In the genomic region with DNA sequence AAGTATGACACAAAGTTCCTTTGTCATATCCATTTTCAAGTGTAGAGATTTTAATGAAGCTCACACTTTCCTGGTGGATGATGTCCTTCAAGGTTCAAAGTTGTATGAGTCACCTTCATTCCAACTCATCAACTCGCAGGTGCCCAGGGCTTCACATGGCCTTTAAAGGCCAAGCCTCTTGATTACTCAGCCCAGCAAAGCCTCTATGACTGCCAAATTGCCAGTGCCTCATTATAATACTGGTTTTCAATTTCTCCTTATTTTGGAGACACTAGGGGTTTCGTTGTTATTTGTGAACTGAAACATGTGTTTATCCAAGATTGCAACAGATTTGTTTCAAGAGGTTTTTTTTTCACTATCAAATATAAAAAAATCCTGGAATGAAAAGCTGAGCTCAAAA, we compare ENCODE assay signal across 13 cellular contexts. TPM values are rescaled to one million over a fixed set of nuclear protein-coding genes. Genes with fewer than 3 reads are reported as not detected.
A peak's percentile ranks its signal among the peaks of the same experiment; 100 is the strongest.
DNase-seq lines count a peak whose midpoint lies in the region; ATAC-seq, FAIRE-seq and TF ChIP-seq lines count a peak whose summit lies in the region.
"Had no signal": no experiment of that assay in that cellular context is flagged by ENCODE, and none has a peak within 500 bp of the region (broad histone marks: within the 10 kb centered on the region; RNA-seq: fewer than 3 reads in every experiment).

No MANE protein-coding gene starts in this region.

- no peak overlapping the region for H2AFZ ChIP-seq in PC-9

- CTCF ChIA-PET in activated CD4-positive, alpha-beta memory T cell treated with anti-CD3 and anti-CD28 coated beads for 36 hours (lab: Charles Lee), result no interaction called here
- CTCF ChIA-PET in activated CD4-positive, alpha-beta memory T cell treated with anti-CD3 and anti-CD28 coated beads, Interleukin-2, amount 10 ng/mL, durations not matched to agents 7 days and 5 days (lab: Charles Lee), result no interaction called here
- CTCF ChIA-PET in PC-9 (lab: Charles Lee), result no interaction called here

- no peak overlapping the region for H3K4me3 Mint-ChIP-seq in activated CD4-positive, alpha-beta memory T cell treated with anti-CD3 and anti-CD28 coated beads for 36 hours
- H3K4me3 Mint-ChIP-seq in activated CD4-positive, alpha-beta memory T cell treated with anti-CD3 and anti-CD28 coated beads, Interleukin-2, amount 10 ng/mL, durations not matched to agents 7 days and 5 days, result no peak overlapping the region
- H3K4me3 Mint-ChIP-seq: activated T-cell treated with anti-CD3 and anti-CD28 coated beads, Interleukin-2, amount 50 U/mL, for 4 hours had no signal

- WGBS in small intestine, 3 donors, result 27 to 49% (median 33%) methylated on average over 2 of the region's 2 CpGs
- 23 to 43% (median 31%) methylated on average over 2 of the region's 2 CpGs for WGBS in psoas muscle, 3 donors

- DNase-seq in activated CD4-positive, alpha-beta memory T cell treated with anti-CD3 and anti-CD28 coated beads for 36 hours, result peak; percentile 10
- DNase-seq in activated CD4-positive, alpha-beta memory T cell treated with anti-CD3 and anti-CD28 coated beads, Interleukin-2, amount 10 ng/mL, durations not matched to agents 7 days and 5 days, result no peak
- DNase-seq in PC-9 (peak; percentile 38 to 72), fibroblast of mammary gland (ENCODE audit: low read depth) (peak; percentile 78), small intestine (peak; percentile 23), tibial artery (no peak), NCI-H510A treated with DMSO at 0.1 percent for 48 hours (lab: John Stamatoyannopoulos, UW) (no peak), psoas muscle (no peak)
- DNase-seq: activated T-cell treated with anti-CD3 and anti-CD28 coated beads, Interleukin-2, amount 50 U/mL, for 4 hours; midbrain; right lobe of liver had no signal

- FAIRE-seq in small intestine (lab: Jason Lieb, UNC), result no peak
- FAIRE-seq: GM19239, TTC549 had no signal

- intact Hi-C loops in activated CD4-positive, alpha-beta memory T cell treated with anti-CD3 and anti-CD28 coated beads for 36 hours (cut with micrococcal nuclease), result no loop called here
- intact Hi-C loops in PC-9 (cut with micrococcal nuclease; ENCODE audit: unreplicated experiment), result loop anchor here (5.0 kb wide), 1 partner anchor 46 kb away; a partner anchor contains a TSS
- intact Hi-C loops in tibial artery (cut with DNase I; ENCODE audit: low total_unique reads), result no loop called here
- intact Hi-C loops in psoas muscle (cut with DNase I), result no loop called here

- no peak overlapping the region for H3K27ac Mint-ChIP-seq in activated CD4-positive, alpha-beta memory T cell treated with anti-CD3 and anti-CD28 coated beads for 36 hours
- H3K27ac Mint-ChIP-seq in activated CD4-positive, alpha-beta memory T cell treated with anti-CD3 and anti-CD28 coated beads, Interleukin-2, amount 10 ng/mL, durations not matched to agents 7 days and 5 days, result no peak overlapping the region

- no peak overlapping the region for H3K4me3 ChIP-seq in PC-9
- no peak overlapping the region for H3K4me3 ChIP-seq in fibroblast of mammary gland (ENCODE audit: control insufficient read depth, low read depth, low read length)
- no peak overlapping the region for H3K4me3 ChIP-seq in small intestine (ENCODE audit: low read depth in 1 of 2, low read length in 2 of 2)
- H3K4me3 ChIP-seq in tibial artery, result no peak overlapping the region
- H3K4me3 ChIP-seq in psoas muscle, result no peak overlapping the region
- H3K4me3 ChIP-seq: right lobe of liver had no signal

- H3K9me2 ChIP-seq in PC-9 (ENCODE audit: insufficient read depth), result 0 out of 2 replicates have a peak, but pooled peaks cover 3% of the 10 kb centered on the region

- POLR2A ChIA-PET in activated CD4-positive, alpha-beta memory T cell treated with anti-CD3 and anti-CD28 coated beads for 36 hours (lab: Charles Lee), result no interaction called here
- POLR2A ChIA-PET in activated CD4-positive, alpha-beta memory T cell treated with anti-CD3 and anti-CD28 coated beads, Interleukin-2, amount 10 ng/mL, durations not matched to agents 7 days and 5 days (lab: Charles Lee), result no interaction called here
- POLR2A ChIA-PET in PC-9 (lab: Charles Lee; ENCODE audit: unreplicated experiment), result interaction anchor here (0.5 to 0.6 kb wide), 2 partner anchors 255 to 576 kb away, joined by 3 to 12 read pairs; no protein-coding TSS in a partner anchor

- H4K20me1 ChIP-seq in PC-9 (ENCODE audit: insufficient read depth), result no peaks in the 10 kb centered on the region

- H3K36me3 Mint-ChIP-seq in activated CD4-positive, alpha-beta memory T cell treated with anti-CD3 and anti-CD28 coated beads for 36 hours, result no peaks in the 10 kb centered on the region
- peaks cover 6% of the 10 kb centered on the region for H3K36me3 Mint-ChIP-seq in activated CD4-positive, alpha-beta memory T cell treated with anti-CD3 and anti-CD28 coated beads, Interleukin-2, amount 10 ng/mL, durations not matched to agents 7 days and 5 days (ENCODE audit: low read depth)

- H3K27me3 Mint-ChIP-seq in activated CD4-positive, alpha-beta memory T cell treated with anti-CD3 and anti-CD28 coated beads for 36 hours, result peaks cover 13% of the 10 kb centered on the region
- peaks cover 13% of the 10 kb centered on the region for H3K27me3 Mint-ChIP-seq in activated CD4-positive, alpha-beta memory T cell treated with anti-CD3 and anti-CD28 coated beads, Interleukin-2, amount 10 ng/mL, durations not matched to agents 7 days and 5 days

- H3K4me1 Mint-ChIP-seq in activated CD4-positive, alpha-beta memory T cell treated with anti-CD3 and anti-CD28 coated beads for 36 hours (ENCODE audit: low read depth), result no peaks in the 10 kb centered on the region
- H3K4me1 Mint-ChIP-seq in activated CD4-positive, alpha-beta memory T cell treated with anti-CD3 and anti-CD28 coated beads, Interleukin-2, amount 10 ng/mL, durations not matched to agents 7 days and 5 days, result no peaks in the 10 kb centered on the region

- H3K4me1 ChIP-seq in PC-9 (replicated peaks; ENCODE audit: insufficient read depth) (peaks cover 4% of the 10 kb centered on the region; the same call in 1 of the 2 replicates), small intestine (ENCODE audit: control insufficient read depth in 2 of 2, insufficient read depth in 1 of 2, low read depth in 1 of 2, low read length in 1 of 2) (no peaks in the 10 kb centered on the region), tibial artery (no peaks in the 10 kb centered on the region), psoas muscle (no peaks in the 10 kb centered on the region)
- H3K4me1 ChIP-seq: right lobe of liver had no signal

- no peaks in the 10 kb centered on the region for H3K9me3 Mint-ChIP-seq in activated CD4-positive, alpha-beta memory T cell treated with anti-CD3 and anti-CD28 coated beads for 36 hours
- H3K9me3 Mint-ChIP-seq in activated CD4-positive, alpha-beta memory T cell treated with anti-CD3 and anti-CD28 coated beads, Interleukin-2, amount 10 ng/mL, durations not matched to agents 7 days and 5 days, result peaks cover 5% of the 10 kb centered on the region

- H3K27ac ChIP-seq in PC-9 (no peak overlapping the region), small intestine (ENCODE audit: low read depth in 1 of 2, low read length in 1 of 2) (no peak overlapping the region), tibial artery (no peak overlapping the region), psoas muscle (no peak overlapping the region)
- H3K27ac ChIP-seq: right lobe of liver had no signal

- TF ChIP-seq CTCF in PC-9 (conservative IDR thresholded peaks at IDR 0.05), result no peak
- TF ChIP-seq CTCF in fibroblast of mammary gland (conservative IDR thresholded peaks at IDR 0.05; ENCODE audit: control insufficient read depth, insufficient read depth, low read depth, low read length), result no peak
- no peak for TF ChIP-seq CTCF in tibial artery (IDR thresholded peaks at IDR 0.05)
- TF ChIP-seq CTCF in psoas muscle (IDR thresholded peaks at IDR 0.05), result no peak

- H3K27me3 ChIP-seq in PC-9 (ENCODE audit: insufficient read depth, low read depth), result no peaks in the 10 kb centered on the region
- no peaks in the 10 kb centered on the region for H3K27me3 ChIP-seq in small intestine (ENCODE audit: control insufficient read depth in 2 of 2, insufficient read depth in 2 of 2, low read length in 2 of 2)
- no peaks in the 10 kb centered on the region for H3K27me3 ChIP-seq in tibial artery
- H3K27me3 ChIP-seq in psoas muscle (ENCODE audit: insufficient read depth in 3 of 3, low read length in 2 of 3), result no peaks in the 10 kb centered on the region
- H3K27me3 ChIP-seq: right lobe of liver had no signal

- H3K9me3 ChIP-seq in PC-9 (ENCODE audit: insufficient read depth, low read depth) (no peaks in the 10 kb centered on the region; the same call in 1 of the 2 replicates), small intestine (ENCODE audit: control insufficient read depth, low read depth) (no peaks in the 10 kb centered on the region), tibial artery (no peaks in the 10 kb centered on the region), psoas muscle (no peaks in the 10 kb centered on the region)

- H3F3A ChIP-seq in PC-9 (ENCODE audit: insufficient read depth, low read depth), result no peaks in the 10 kb centered on the region

- ATAC-seq in psoas muscle, result no peak
- ATAC-seq: activated T-cell treated with anti-CD3 and anti-CD28 coated beads, Interleukin-2, amount 50 U/mL, for 4 hours had no signal

- BruUV-seq in PC-9 (replicated peaks; lab: Mats Ljungman, UMichigan), result no TSS peak

- H3K79me2 ChIP-seq in PC-9 (ENCODE audit: low read depth), result no peaks in the 10 kb centered on the region

- H3K4me2 ChIP-seq in PC-9, result no peak overlapping the region

- H3K36me3 ChIP-seq in PC-9 (ENCODE audit: low read depth), result no peaks in the 10 kb centered on the region
- H3K36me3 ChIP-seq in small intestine (ENCODE audit: control insufficient read depth in 2 of 2, insufficient read depth in 2 of 2, low read length in 2 of 2), result no peaks in the 10 kb centered on the region
- H3K36me3 ChIP-seq in tibial artery, result no peaks in the 10 kb centered on the region
- no peaks in the 10 kb centered on the region for H3K36me3 ChIP-seq in psoas muscle (ENCODE audit: insufficient read depth in 1 of 2, low read depth in 1 of 2)
- H3K36me3 ChIP-seq: right lobe of liver had no signal

RNA-seq across cellular contexts. Expression of a gene that starts 45.9 kb away (rescaled TPM):
- total RNA-seq in activated CD4-positive, alpha-beta memory T cell treated with anti-CD3 and anti-CD28 coated beads for 36 hours, result 10 to 100 TPM; 14.3 to 14.6 TPM
- 10 to 100 TPM; 45.5 to 48.6 TPM for total RNA-seq in activated CD4-positive, alpha-beta memory T cell treated with anti-CD3 and anti-CD28 coated beads, Interleukin-2, amount 10 ng/mL, durations not matched to agents 7 days and 5 days
- total RNA-seq in PC-9 (2021), result 40.2 and 43.1 TPM in 2 replicates
- polyA plus RNA-seq in small intestine, result 10 to 100 TPM in 1 of 3 donors, 1 to 10 TPM in 2; 8.9 to 13.2 (median 9.2) TPM
- total RNA-seq in psoas muscle, result 10 to 100 TPM; 32.6 to 65.9 (median 36.7) TPM
- polyA plus RNA-seq in psoas muscle, result 10 to 100 TPM; 10.4 to 15.3 (median 12.5) TPM

Comparison
In these comparisons a context has a peak if more than half of its experiments do, and no peak if none do; other contexts are left out.
1. DNase-seq: peak in activated CD4-positive, alpha-beta memory T cell treated with anti-CD3 and anti-CD28 coated beads for 36 hours (single experiment), PC-9 (2 of 2), fibroblast of mammary gland (single experiment) and small intestine (single experiment); none in activated CD4-positive, alpha-beta memory T cell treated with anti-CD3 and anti-CD28 coated beads, Interleukin-2, amount 10 ng/mL, durations not matched to agents 7 days and 5 days (single experiment), tibial artery (0 of 2), NCI-H510A treated with DMSO at 0.1 percent for 48 hours (single experiment) and psoas muscle (0 of 2).